ENCODE assay signal across 8 cellular contexts in genomic region chr21:45288441-45288841, GRCh38. TPM values are rescaled to one million over a fixed set of nuclear protein-coding genes. Genes with fewer than 3 reads are reported as not detected.
DNase-seq lines count a peak whose midpoint lies in the region; ATAC-seq and TF ChIP-seq lines count a peak whose summit lies in the region.

No MANE protein-coding gene starts in this region.

- H3K27me3 ChIP-seq in brain microvascular endothelial cell (replicated peaks), result no peaks in the 10 kb centered on the region
- H3K27me3 ChIP-seq in mucosa of rectum (ENCODE audit: control insufficient read depth in 2 of 2, insufficient read depth in 2 of 2, low read length in 2 of 2), result no peaks in the 10 kb centered on the region

- POLR2A ChIA-PET in AG04449 (lab: Yijun Ruan, JAX), result interaction anchor here (1.0 to 1.3 kb wide), 3 partner anchors 17 to 151 kb away, joined by 3 to 4 read pairs (median 4); no protein-coding TSS in a partner anchor

- peaks cover 7% of the 10 kb centered on the region for H3K27me3 Mint-ChIP-seq in HFFc6 (ENCODE audit: insufficient read depth)

- H3K9me3 Mint-ChIP-seq in HFFc6, result no peaks in the 10 kb centered on the region

- CTCF ChIA-PET in AG04449 (lab: Yijun Ruan, JAX), result interaction anchor here (1.1 to 18.2 kb wide), 7 partner anchors 21 to 155 kb away, joined by 3 to 304 read pairs (median 5); no protein-coding TSS in a partner anchor

- peaks cover 52% of the 10 kb centered on the region for H3K4me1 Mint-ChIP-seq in HFFc6 (ENCODE audit: low read depth)

- peak overlapping the region; percentile 33; the same call in 1 of the 2 replicates for H3K27ac Mint-ChIP-seq in HFFc6

- H3K4me3 ChIP-seq in AG04449 (ENCODE audit: low read depth, low read length) (peak overlapping the region; percentile 80), brain microvascular endothelial cell (ENCODE audit: low read depth, low read length) (peak overlapping the region; percentile 77), mucosa of rectum (ENCODE audit: low read length in 2 of 2) (peak overlapping the region; percentile 71 to 77)

- no peak for TF ChIP-seq CTCF in AG04449 (IDR thresholded peaks at IDR 0.05; ENCODE audit: insufficient read depth, low read length, missing control alignments)
- TF ChIP-seq CTCF in HFFc6 (IDR thresholded peaks at IDR 0.05), result 0 out of 2 replicates have a peak, but pooled peaks have one; percentile 2
- no peak for TF ChIP-seq CTCF in brain microvascular endothelial cell (IDR thresholded peaks at IDR 0.05; ENCODE audit: low read depth, low read length, missing control alignments)

- in situ Hi-C loops in brain microvascular endothelial cell (cut with HindIII; ENCODE audit: low pct_ligation_motif_present, low sequenced_read_pairs), result no loop called here

- no peak for TF ChIP-seq POLR2A in GM18505 (IDR thresholded peaks at IDR 0.05; ENCODE audit: borderline replicate concordance, extremely low read depth, insufficient read depth, insufficient read length)

- H3K36me3 ChIP-seq in brain microvascular endothelial cell (replicated peaks), result peaks cover 27% of the 10 kb centered on the region
- H3K36me3 ChIP-seq in mucosa of rectum (ENCODE audit: control insufficient read depth in 2 of 2, insufficient read depth in 2 of 2, low read length in 2 of 2), result peaks cover 19 to 21% of the 10 kb centered on the region in 2 donors

- peak overlapping the region; percentile 52 to 75 for H3K9ac ChIP-seq in mucosa of rectum (ENCODE audit: low read depth in 1 of 2, low read length in 2 of 2)

- DNase-seq in AG04449 (ENCODE audit: low read depth, low spot score) (no peak), HFFc6 (no peak), brain microvascular endothelial cell (no peak), midbrain (lab: John Stamatoyannopoulos, UW) (no peak)
- DNase-seq in stimulated activated CD4-positive, alpha-beta T cell treated with anti-CD3 and anti-CD28 coated beads, Interleukin-1b, Interleukin-23, amount 100 ng/mL, for 48 hours, result no peak

- H3K27ac ChIP-seq in brain microvascular endothelial cell (peak overlapping the region; percentile 81), mucosa of rectum (ENCODE audit: low read depth in 2 of 2, low read length in 2 of 2) (no peak overlapping the region)

- H3K9me3 ChIP-seq in mucosa of rectum (ENCODE audit: control insufficient read depth in 2 of 2, low read length in 2 of 2), result no peaks in the 10 kb centered on the region

- H3K36me3 Mint-ChIP-seq in HFFc6 (ENCODE audit: low read depth), result peaks cover 29% of the 10 kb centered on the region

- H3K4me3 Mint-ChIP-seq in HFFc6, result peak overlapping the region; percentile 74

- H3K4me1 ChIP-seq in mucosa of rectum (ENCODE audit: control insufficient read depth in 2 of 2, insufficient read depth in 2 of 2, low read length in 2 of 2), result peaks cover 20 to 22% of the 10 kb centered on the region in 2 donors

- no peak for ATAC-seq in GM18505 (IDR thresholded peaks at IDR 0.05; ENCODE audit: unreplicated experiment)
- no peak for ATAC-seq in GM21576 (IDR thresholded peaks at IDR 0.05; ENCODE audit: unreplicated experiment)

RNA-seq across cellular contexts. Expression of gene POFUT2, which starts 0.7 kb away (rescaled TPM):
- total RNA-seq in HFFc6 (2021; fragmentation: NEBNext Ultra II Directional; extraction: Animal tissue kit (Norgen Biotek cat#: 25700)), result 100 to 1,000 TPM in 1 of 6 experiments, 10 to 100 TPM in 5; 78.2 to 112 (median 80.3) TPM
